ENCODE assay signal across 20 cellular contexts in the genomic region with DNA sequence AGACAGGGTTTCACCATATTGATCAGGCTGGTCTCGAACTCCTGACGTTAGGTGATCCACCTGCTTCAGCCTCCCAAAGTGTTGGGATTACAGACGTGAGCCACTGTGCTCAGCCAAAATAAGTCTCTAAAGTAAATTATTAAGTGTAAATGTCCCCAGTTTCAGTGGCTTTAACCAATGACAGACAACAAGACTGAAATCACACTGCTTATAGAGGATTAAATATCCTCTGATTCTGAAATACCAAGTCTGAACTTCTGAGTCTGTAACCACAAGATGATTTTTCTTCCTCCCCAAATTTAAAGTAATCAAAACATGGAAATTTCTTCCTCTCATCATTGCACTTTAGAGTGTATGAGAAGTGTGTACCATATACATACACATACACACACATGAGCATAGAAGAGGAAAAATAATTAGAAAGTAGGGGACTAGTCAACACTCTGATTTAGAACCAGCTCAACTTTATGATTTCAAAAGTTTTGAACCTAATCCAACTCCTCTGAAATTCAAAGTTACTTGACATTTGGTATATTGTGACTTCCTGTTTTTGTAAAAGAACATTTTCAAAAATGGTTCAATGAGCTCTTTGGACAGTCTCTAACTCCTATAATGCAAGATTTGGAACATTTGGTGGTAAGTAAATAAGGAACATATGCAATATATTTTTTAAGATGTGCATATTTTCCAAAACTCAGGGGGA. TPM values are rescaled to one million over a fixed set of nuclear protein-coding genes. Genes with fewer than 3 reads are reported as not detected.
A peak's percentile ranks its signal among the peaks of the same experiment; 100 is the strongest.
DNase-seq lines count a peak whose midpoint lies in the region; ATAC-seq and TF ChIP-seq lines count a peak whose summit lies in the region.
"Had no signal": no experiment of that assay in that cellular context is flagged by ENCODE, and none has a peak within 500 bp of the region (broad histone marks: within the 10 kb centered on the region; RNA-seq: fewer than 3 reads in every experiment).

No MANE protein-coding gene starts in this region.

- H3K4me3 Mint-ChIP-seq in activated naive CD4-positive, alpha-beta T cell treated with anti-CD3 and anti-CD28 coated beads for 36 hours: peak overlapping the region; percentile 25
- H3K4me3 Mint-ChIP-seq in activated naive CD8-positive, alpha-beta T cell: peak overlapping the region; percentile 66
- H3K4me3 Mint-ChIP-seq in stimulated activated naive CD8-positive, alpha-beta T cell treated with anti-CD3 and anti-CD28 coated beads, Interleukin-15, Interleukin-2, amounts not matched to agents 100 ng/mL and 50 ng/mL, for 24 hours: peak overlapping the region; percentile 53
- H3K4me3 Mint-ChIP-seq: GM23338 had no signal

- H3K9ac ChIP-seq in Loucy (ENCODE audit: low read depth, low read length, poor library complexity, severe bottlenecking): no peak overlapping the region

- no peaks in the 10 kb centered on the region for H3K36me3 ChIP-seq in Loucy (ENCODE audit: insufficient read depth, low read length)
- H3K36me3 ChIP-seq in HAP-1 (replicated peaks): no peaks in the 10 kb centered on the region
- H3K36me3 ChIP-seq: esophagus muscularis mucosa, ovary, Peyer's patch, WERI-Rb-1 had no signal

- peaks cover 62% of the 10 kb centered on the region for H3K4me1 Mint-ChIP-seq in activated naive CD4-positive, alpha-beta T cell treated with anti-CD3 and anti-CD28 coated beads for 36 hours (ENCODE audit: low read depth)
- H3K4me1 Mint-ChIP-seq in activated naive CD8-positive, alpha-beta T cell (ENCODE audit: low read depth): peaks cover 66% of the 10 kb centered on the region
- H3K4me1 Mint-ChIP-seq in stimulated activated naive CD8-positive, alpha-beta T cell treated with anti-CD3 and anti-CD28 coated beads, Interleukin-15, Interleukin-2, amounts not matched to agents 100 ng/mL and 50 ng/mL, for 24 hours (ENCODE audit: low read depth): peaks cover 73% of the 10 kb centered on the region

- H3K27ac ChIP-seq in caudate nucleus (ENCODE audit: low read depth, low read length): no peak overlapping the region
- H3K27ac ChIP-seq: esophagus muscularis mucosa, ovary, testis, WERI-Rb-1 had no signal

- CTCF ChIA-PET in activated naive CD4-positive, alpha-beta T cell treated with anti-CD3 and anti-CD28 coated beads for 36 hours (lab: Charles Lee): interaction anchor here (0.7 to 2.1 kb wide), 8 partner anchors 9 to 236 kb away, joined by 3 to 10 read pairs (median 5); partner anchors contain the start of gene ANKRD44

- H3K9me3 ChIP-seq in Loucy (ENCODE audit: insufficient read depth, low read depth, low read length) (no peaks in the 10 kb centered on the region), HAP-1 (no peaks in the 10 kb centered on the region)
- H3K9me3 ChIP-seq: esophagus muscularis mucosa, ovary, Peyer's patch, testis had no signal

- no peak for TF ChIP-seq CTCF in Loucy (conservative IDR thresholded peaks at IDR 0.05; ENCODE audit: low read length)

- in situ Hi-C loops in HAP-1 (cut with MboI; ENCODE audit: low sequenced_read_pairs): no loop called here

- no peak overlapping the region for H3K4me2 ChIP-seq in Loucy (ENCODE audit: low read depth, low read length, poor library complexity, severe bottlenecking)
- H3K4me2 ChIP-seq: GM23338 had no signal

- no peaks in the 10 kb centered on the region for H3K27me3 ChIP-seq in Loucy (ENCODE audit: insufficient read depth, low read length, poor library complexity, severe bottlenecking)
- peaks cover 26% of the 10 kb centered on the region for H3K27me3 ChIP-seq in HAP-1 (ENCODE audit: low read depth)
- H3K27me3 ChIP-seq: ovary, Peyer's patch, testis had no signal

- H3F3A ChIP-seq in Loucy (ENCODE audit: low read depth): no peaks in the 10 kb centered on the region

- DNase-seq in activated naive CD4-positive, alpha-beta T cell treated with anti-CD3 and anti-CD28 coated beads for 36 hours: no peak
- no peak for DNase-seq in activated naive CD4-positive, alpha-beta T cell treated with anti-CD3 and anti-CD28 coated beads, Interleukin-2, amount 50 U/mL, for 16 hours
- DNase-seq in caudate nucleus (lab: John Stamatoyannopoulos, UW): no peak
- no peak for DNase-seq in HAP-1 (ENCODE audit: low spot score in 2 of 2)
- DNase-seq: amniotic stem cell; GF-D8; glutamatergic neuron; NCI-H1092 treated with DMSO at 0.1 percent for 48 hours; NCI-H2107; ovary; Peyer's patch; stimulated activated CD4-positive, alpha-beta T cell treated with anti-CD3 and anti-CD28 coated beads, Interleukin-2, amount 100 ng/mL, for 24 hours; testis; WERI-Rb-1 had no signal

- peaks cover 3% of the 10 kb centered on the region for H3K36me3 Mint-ChIP-seq in activated naive CD4-positive, alpha-beta T cell treated with anti-CD3 and anti-CD28 coated beads for 36 hours (ENCODE audit: low read depth)
- H3K36me3 Mint-ChIP-seq in activated naive CD8-positive, alpha-beta T cell: peaks cover 3% of the 10 kb centered on the region
- peaks cover 8% of the 10 kb centered on the region for H3K36me3 Mint-ChIP-seq in stimulated activated naive CD8-positive, alpha-beta T cell treated with anti-CD3 and anti-CD28 coated beads, Interleukin-15, Interleukin-2, amounts not matched to agents 100 ng/mL and 50 ng/mL, for 24 hours (ENCODE audit: low read depth)

- H2AFZ ChIP-seq in Loucy (ENCODE audit: low read length): 0 out of 2 replicates have a peak overlapping the region, but pooled peaks have one; percentile 1
- H2AFZ ChIP-seq: GM23338 had no signal

- no peaks in the 10 kb centered on the region for H3K27me3 Mint-ChIP-seq in activated naive CD4-positive, alpha-beta T cell treated with anti-CD3 and anti-CD28 coated beads for 36 hours (ENCODE audit: low read depth)
- no peaks in the 10 kb centered on the region for H3K27me3 Mint-ChIP-seq in activated naive CD8-positive, alpha-beta T cell
- no peaks in the 10 kb centered on the region for H3K27me3 Mint-ChIP-seq in stimulated activated naive CD8-positive, alpha-beta T cell treated with anti-CD3 and anti-CD28 coated beads, Interleukin-15, Interleukin-2, amounts not matched to agents 100 ng/mL and 50 ng/mL, for 24 hours

- H3K4me3 ChIP-seq in Loucy (ENCODE audit: low read length, poor library complexity, severe bottlenecking) (no peak overlapping the region), HAP-1 (no peak overlapping the region)
- H3K4me3 ChIP-seq: esophagus muscularis mucosa, GM23338, ovary, Peyer's patch, testis had no signal

- no peaks in the 10 kb centered on the region for H3K79me2 ChIP-seq in Loucy (ENCODE audit: insufficient read depth, low read length)

- peaks cover 19% of the 10 kb centered on the region for H3K4me1 ChIP-seq in Loucy (ENCODE audit: insufficient read depth, low read length, poor library complexity, severe bottlenecking)
- H3K4me1 ChIP-seq in HAP-1: peaks cover 9% of the 10 kb centered on the region; the same call in 1 of the 2 replicates
- H3K4me1 ChIP-seq: esophagus muscularis mucosa, Peyer's patch, testis had no signal

- H3K9me2 ChIP-seq in Loucy (replicated peaks; ENCODE audit: low read depth, low read length): no peaks in the 10 kb centered on the region

- H4K20me1 ChIP-seq in Loucy (ENCODE audit: insufficient read depth, low read length, poor library complexity, severe bottlenecking): no peaks in the 10 kb centered on the region

- ATAC-seq in HG02938 (IDR thresholded peaks at IDR 0.05; ENCODE audit: unreplicated experiment): no peak
- ATAC-seq: GM23338 had no signal

- intact Hi-C loops in activated naive CD4-positive, alpha-beta T cell treated with anti-CD3 and anti-CD28 coated beads for 36 hours (cut with micrococcal nuclease): loop anchor here (5.0 kb wide), 2 partner anchors 255 to 400 kb away; partner anchors contain the start of gene PGAP1

- H3K9me3 Mint-ChIP-seq in activated naive CD4-positive, alpha-beta T cell treated with anti-CD3 and anti-CD28 coated beads for 36 hours: peaks cover 9% of the 10 kb centered on the region
- peaks cover 4% of the 10 kb centered on the region for H3K9me3 Mint-ChIP-seq in activated naive CD8-positive, alpha-beta T cell (ENCODE audit: low read depth)
- H3K9me3 Mint-ChIP-seq in stimulated activated naive CD8-positive, alpha-beta T cell treated with anti-CD3 and anti-CD28 coated beads, Interleukin-15, Interleukin-2, amounts not matched to agents 100 ng/mL and 50 ng/mL, for 24 hours: peaks cover 9% of the 10 kb centered on the region
- H3K9me3 Mint-ChIP-seq: GM23338 had no signal

- H3K27ac Mint-ChIP-seq in activated naive CD4-positive, alpha-beta T cell treated with anti-CD3 and anti-CD28 coated beads for 36 hours: peak overlapping the region; percentile 89
- H3K27ac Mint-ChIP-seq in activated naive CD8-positive, alpha-beta T cell: peak overlapping the region; percentile 98
- H3K27ac Mint-ChIP-seq in stimulated activated naive CD8-positive, alpha-beta T cell treated with anti-CD3 and anti-CD28 coated beads, Interleukin-15, Interleukin-2, amounts not matched to agents 100 ng/mL and 50 ng/mL, for 24 hours: peak overlapping the region; percentile 93
- H3K27ac Mint-ChIP-seq: GM23338 had no signal

RNA-seq across cellular contexts. Expression of gene ANKRD44, which starts 16.6 kb away (rescaled TPM):
- total RNA-seq in activated naive CD4-positive, alpha-beta T cell treated with anti-CD3 and anti-CD28 coated beads for 36 hours: 100 to 1,000 TPM in 1 of 2 experiments, 10 to 100 TPM in 1; 87.8 to 101 TPM
